In genomic region chr12:6206327-6206726, GRCh38 we compare ENCODE assay signal across 19 cellular contexts. TPM values are rescaled to one million over a fixed set of nuclear protein-coding genes. Genes with fewer than 3 reads are reported as not detected.
A peak's percentile ranks its signal among the peaks of the same experiment; 100 is the strongest.
DNase-seq lines count a peak whose midpoint lies in the region; ATAC-seq and TF ChIP-seq lines count a peak whose summit lies in the region.
"Had no signal": no experiment of that assay in that cellular context is flagged by ENCODE, and none has a peak within 500 bp of the region (broad histone marks: within the 10 kb centered on the region; RNA-seq: fewer than 3 reads in every experiment).

No MANE protein-coding gene starts in this region.

- peaks cover 11% of the 10 kb centered on the region for H3K4me1 Mint-ChIP-seq in activated CD8-positive, alpha-beta memory T cell treated with anti-CD3 and anti-CD28 coated beads, Interleukin-2, amount 10 ng/mL, durations not matched to agents 7 days and 5 days

- H3K9ac ChIP-seq in HUES6 (ENCODE audit: low read length): no peak overlapping the region

- peaks cover 38% of the 10 kb centered on the region for H3K27me3 Mint-ChIP-seq in activated CD8-positive, alpha-beta memory T cell treated with anti-CD3 and anti-CD28 coated beads, Interleukin-2, amount 10 ng/mL, durations not matched to agents 7 days and 5 days

- CTCF ChIA-PET in activated CD8-positive, alpha-beta memory T cell treated with anti-CD3 and anti-CD28 coated beads, Interleukin-2, amount 10 ng/mL, durations not matched to agents 7 days and 5 days (lab: Charles Lee): interaction anchor here (3.2 to 14.4 kb wide), 2 partner anchors 11 to 67 kb away, joined by 18 to 225 read pairs; no protein-coding TSS in a partner anchor

- 59% methylated on average over 4 of the region's 4 CpGs for WGBS in suprapubic skin

- no peak for TF ChIP-seq POLR2A in suprapubic skin (IDR thresholded peaks at IDR 0.05)

- peaks cover 79% of the 10 kb centered on the region for H3K4me1 ChIP-seq in HUES6 (ENCODE audit: control insufficient read depth, insufficient read depth, low read length)
- peaks cover 100% of the 10 kb centered on the region for H3K4me1 ChIP-seq in suprapubic skin

- H3K27ac Mint-ChIP-seq in activated CD8-positive, alpha-beta memory T cell treated with anti-CD3 and anti-CD28 coated beads, Interleukin-2, amount 10 ng/mL, durations not matched to agents 7 days and 5 days: no peak overlapping the region
- H3K27ac Mint-ChIP-seq: activated CD4-positive, alpha-beta memory T cell treated with anti-CD3 and anti-CD28 coated beads for 36 hours had no signal

- H3K27me3 ChIP-seq in HUES6 (ENCODE audit: control insufficient read depth, insufficient read depth, low read length): peaks cover 8% of the 10 kb centered on the region; the same call in 1 of the 2 replicates
- H3K27me3 ChIP-seq in suprapubic skin: no peaks in the 10 kb centered on the region
- H3K27me3 ChIP-seq in MG63: no peaks in the 10 kb centered on the region

- H3K9me3 Mint-ChIP-seq in activated CD8-positive, alpha-beta memory T cell treated with anti-CD3 and anti-CD28 coated beads, Interleukin-2, amount 10 ng/mL, durations not matched to agents 7 days and 5 days (ENCODE audit: low read depth): no peaks in the 10 kb centered on the region
- H3K9me3 Mint-ChIP-seq: activated CD4-positive, alpha-beta memory T cell treated with anti-CD3 and anti-CD28 coated beads for 36 hours; central memory CD8-positive, alpha-beta T cell; mesothelial cell of epicardium had no signal

- ATAC-seq in activated CD8-positive, alpha-beta memory T cell treated with anti-CD3 and anti-CD28 coated beads, Interleukin-2, amount 10 ng/mL, durations not matched to agents 7 days and 5 days: no peak
- ATAC-seq: GM12878, K562 had no signal

- H3K36me3 Mint-ChIP-seq in activated CD8-positive, alpha-beta memory T cell treated with anti-CD3 and anti-CD28 coated beads, Interleukin-2, amount 10 ng/mL, durations not matched to agents 7 days and 5 days: no peaks in the 10 kb centered on the region
- H3K36me3 Mint-ChIP-seq: activated CD4-positive, alpha-beta memory T cell treated with anti-CD3 and anti-CD28 coated beads for 36 hours; mesothelial cell of epicardium had no signal

- H3K9me3 ChIP-seq in HUES6 (ENCODE audit: control insufficient read depth, insufficient read depth, low read depth, low read length) (no peaks in the 10 kb centered on the region), suprapubic skin (no peaks in the 10 kb centered on the region), MG63 (no peaks in the 10 kb centered on the region)

- no peak overlapping the region for H3K4me3 Mint-ChIP-seq in activated CD8-positive, alpha-beta memory T cell treated with anti-CD3 and anti-CD28 coated beads, Interleukin-2, amount 10 ng/mL, durations not matched to agents 7 days and 5 days
- H3K4me3 Mint-ChIP-seq: activated CD4-positive, alpha-beta memory T cell treated with anti-CD3 and anti-CD28 coated beads for 36 hours; central memory CD8-positive, alpha-beta T cell; mesothelial cell of epicardium had no signal

- H3K36me3 ChIP-seq in HUES6 (ENCODE audit: control insufficient read depth, insufficient read depth, low read length) (peaks cover 20% of the 10 kb centered on the region), suprapubic skin (no peaks in the 10 kb centered on the region), MG63 (peaks cover 49% of the 10 kb centered on the region)

- no peak for TF ChIP-seq EP300 in suprapubic skin (IDR thresholded peaks at IDR 0.05)

- no peak overlapping the region for H3K4me3 ChIP-seq in HUES6 (ENCODE audit: low read depth, low read length)
- no peak overlapping the region for H3K4me3 ChIP-seq in coronary artery
- H3K4me3 ChIP-seq in suprapubic skin: no peak overlapping the region
- H3K4me3 ChIP-seq in MG63: no peak overlapping the region
- H3K4me3 ChIP-seq: GM12878, K562 had no signal

- H3K27ac ChIP-seq in HUES6 (ENCODE audit: low read depth, low read length) (peak overlapping the region; percentile 81; the same call in 1 of the 2 replicates), coronary artery (peak overlapping the region; percentile 95 to 99), suprapubic skin (peak overlapping the region; percentile 99)

- DNase-seq in coronary artery (ENCODE audit: low spot score) (no peak), lung microvascular endothelial cell (ENCODE audit: low read depth in 2 of 2) (peak; percentile 25 to 88), suprapubic skin (ENCODE audit: low spot score in 2 of 2) (no peak), MG63 (no peak), ureter (ENCODE audit: low spot score) (no peak), NCI-H2029 treated with DMSO at 0.1 percent for 48 hours (lab: John Stamatoyannopoulos, UW) (no peak)
- no peak for DNase-seq in activated CD8-positive, alpha-beta memory T cell treated with anti-CD3 and anti-CD28 coated beads, Interleukin-2, amount 10 ng/mL, durations not matched to agents 7 days and 5 days
- DNase-seq: activated CD4-positive, alpha-beta memory T cell treated with anti-CD3 and anti-CD28 coated beads for 36 hours; activated T-cell treated with anti-CD3 and anti-CD28 coated beads, Interleukin-2, amount 50 U/mL, for 48 hours; Calu3; foreskin melanocyte; NCI-H1092 treated with DMSO at 0.1 percent for 48 hours; NCI-H748 treated with DMSO at 0.1 percent for 48 hours; nucleus accumbens had no signal

- TF ChIP-seq CTCF in coronary artery (IDR thresholded peaks at IDR 0.05) (no peak), suprapubic skin (IDR thresholded peaks at IDR 0.05) (no peak)

RNA-seq across cellular contexts. Expression of gene CD9, which starts 6.1 kb away (rescaled TPM):
- 799 and 1,196 TPM in 2 replicates for total RNA-seq in lung microvascular endothelial cell
- total RNA-seq in suprapubic skin: 100 to 1,000 TPM; 420 to 548 (median 475) TPM
- 10 to 100 TPM in 1 of 2 experiments, 1 to 10 TPM in 1; 3.8 to 20.4 TPM for total RNA-seq in activated CD8-positive, alpha-beta memory T cell treated with anti-CD3 and anti-CD28 coated beads, Interleukin-2, amount 10 ng/mL, durations not matched to agents 7 days and 5 days
- 95.5 and 98.2 TPM in 2 replicates for total RNA-seq in MG63 (2014; rRNA removed; shearing (Covaris generic); ENCODE audit: low replicate concordance)
- 427 TPM for total RNA-seq in ureter

Comparison
In these comparisons a context has a peak if more than half of its experiments do, and no peak if none do; other contexts are left out.
1. DNase-seq: peak in lung microvascular endothelial cell (2 of 2); none in coronary artery (single experiment), suprapubic skin (0 of 2), activated CD8-positive, alpha-beta memory T cell treated with anti-CD3 and anti-CD28 coated beads, Interleukin-2, amount 10 ng/mL, durations not matched to agents 7 days and 5 days (single experiment), MG63 (single experiment), ureter (single experiment) and NCI-H2029 treated with DMSO at 0.1 percent for 48 hours (single experiment).
2. Peak in every context shown above with its lines, with median percentiles within 50 percentile points of each other: H3K27ac ChIP-seq.